Comparison of ENCODE assay signal across 8 cellular contexts in the genomic region with DNA sequence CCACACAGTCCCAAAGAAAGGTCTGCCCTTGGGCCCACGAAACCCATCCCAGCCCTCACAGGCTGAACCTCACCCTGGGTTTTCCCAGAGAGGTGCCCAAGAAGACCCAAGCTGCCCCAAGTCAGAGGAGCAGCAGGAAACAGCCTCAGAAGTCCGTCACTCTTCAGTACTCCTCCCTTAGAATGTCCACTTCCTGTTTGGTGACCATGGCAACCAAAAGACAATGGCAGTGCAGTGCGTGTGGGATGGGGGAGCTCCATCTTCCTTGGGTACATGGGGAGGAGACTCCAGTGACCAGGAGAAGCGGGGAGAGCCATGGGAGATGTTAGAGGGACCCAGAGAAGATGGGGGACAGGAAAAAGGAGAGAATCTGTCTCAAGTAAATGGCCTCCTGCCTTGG. TPM values are rescaled to one million over a fixed set of nuclear protein-coding genes. Genes with fewer than 3 reads are reported as not detected.
A peak's percentile ranks its signal among the peaks of the same experiment; 100 is the strongest.
DNase-seq lines count a peak whose midpoint lies in the region; ATAC-seq and TF ChIP-seq lines count a peak whose summit lies in the region.

No MANE protein-coding gene starts in this region.

- H4K20me1 ChIP-seq in IMR-90 (ENCODE audit: insufficient read depth, low read length), result no peaks in the 10 kb centered on the region

- H3K4me2 ChIP-seq in IMR-90 (ENCODE audit: low read depth, low read length) (no peak overlapping the region), mesendoderm (ENCODE audit: low read length) (no peak overlapping the region)

- peak overlapping the region; percentile 82 for H2AK9ac ChIP-seq in IMR-90 (replicated peaks; ENCODE audit: low read depth, low read length, poor library complexity)

- H3K27ac Mint-ChIP-seq in brain, result peak overlapping the region in 3 of 5 experiments; percentile 65 to 92 (median 86)

- H4K91ac ChIP-seq in IMR-90 (ENCODE audit: insufficient read depth, low read depth, low read length), result peak overlapping the region; percentile 69; the same call in 1 of the 2 replicates

- H3K56ac ChIP-seq in IMR-90 (ENCODE audit: extremely low read depth, insufficient read depth, low read length) (no peak overlapping the region), mesendoderm (ENCODE audit: low read length) (no peak overlapping the region)

- no peak for ATAC-seq in IMR-90 (ENCODE audit: low read depth)

- in situ Hi-C loops in IMR-90 (cut with MboI; ENCODE audit: low sequenced_read_pairs), result no loop called here

- H3K9me3 ChIP-seq in IMR-90 (ENCODE audit: control insufficient read depth, insufficient read depth, low read length) (no peaks in the 10 kb centered on the region), esophagus muscularis mucosa (no peaks in the 10 kb centered on the region)

- peaks cover 2% of the 10 kb centered on the region for H3K27me3 Mint-ChIP-seq in brain

- no peaks in the 10 kb centered on the region for H3K79me2 ChIP-seq in mesendoderm (ENCODE audit: control insufficient read depth, insufficient read depth, low read length)

- H3K79me1 ChIP-seq in IMR-90 (ENCODE audit: low read depth in 1 of 2, low read length in 2 of 2) (no peaks in the 10 kb centered on the region), mesendoderm (ENCODE audit: low read length) (no peaks in the 10 kb centered on the region)

- H3K27me3 ChIP-seq in IMR-90 (ENCODE audit: control insufficient read depth, insufficient read depth, low read length) (no peaks in the 10 kb centered on the region), mesendoderm (ENCODE audit: insufficient read depth, low read length, poor library complexity) (no peaks in the 10 kb centered on the region), esophagus muscularis mucosa (no peaks in the 10 kb centered on the region)

- H3K23ac ChIP-seq in IMR-90 (ENCODE audit: low read depth, low read length) (no peak overlapping the region), mesendoderm (ENCODE audit: low read length) (no peak overlapping the region)

- H2BK120ac ChIP-seq in IMR-90 (ENCODE audit: low read depth, low read length), result no peak overlapping the region
- no peak overlapping the region for H2BK120ac ChIP-seq in mesendoderm (ENCODE audit: low read depth, low read length)

- 0 out of 2 replicates have a peak overlapping the region, but pooled peaks have one; percentile 45 for H2BK20ac ChIP-seq in IMR-90 (ENCODE audit: low read depth, low read length)

- POLR2A ChIA-PET in IMR-90 (lab: Charles Lee; ENCODE audit: unreplicated experiment), result no interaction called here

- H3K4me3 ChIP-seq in IMR-90 (ENCODE audit: insufficient read depth, low read depth, low read length) (no peak overlapping the region), mesendoderm (ENCODE audit: low read length) (no peak overlapping the region), esophagus muscularis mucosa (no peak overlapping the region), lower leg skin (ENCODE audit: low read depth, poor library complexity, severe bottlenecking) (no peak overlapping the region)

- H3K9me1 ChIP-seq in IMR-90 (ENCODE audit: insufficient read depth, low read length), result peaks cover 12% of the 10 kb centered on the region

- peak overlapping the region; percentile 52; the same call in 1 of the 2 replicates for H3K14ac ChIP-seq in IMR-90 (replicated peaks; ENCODE audit: low read depth, low read length)

- H3K18ac ChIP-seq in IMR-90 (ENCODE audit: low read depth, low read length), result no peak overlapping the region
- H3K18ac ChIP-seq in mesendoderm (ENCODE audit: low read length), result no peak overlapping the region

- TF ChIP-seq CTCF in IMR-90 (conservative IDR thresholded peaks at IDR 0.05; ENCODE audit: low read depth, low read length) (no peak), brain (conservative IDR thresholded peaks at IDR 0.05) (no peak), esophagus muscularis mucosa (IDR thresholded peaks at IDR 0.05) (no peak), lower leg skin (IDR thresholded peaks at IDR 0.05) (no peak)

- H3K4ac ChIP-seq in IMR-90 (ENCODE audit: low read depth, low read length), result 0 out of 2 replicates have a peak overlapping the region, but pooled peaks have one; percentile 27
- H3K4ac ChIP-seq in mesendoderm (ENCODE audit: low read depth, low read length), result no peak overlapping the region

- H2BK15ac ChIP-seq in IMR-90 (ENCODE audit: low read depth, low read length) (peak overlapping the region; percentile 21; the same call in 1 of the 3 replicates), mesendoderm (replicated peaks; ENCODE audit: low read depth) (no peak overlapping the region)

- CTCF ChIA-PET in IMR-90 (lab: Yijun Ruan, JAX), result no interaction called here

- intact Hi-C loops in IMR-90 (cut with micrococcal nuclease) (no loop called here), esophagus muscularis mucosa (cut with DNase I) (no loop called here), lower leg skin (cut with DNase I; ENCODE audit: low total_unique reads) (no loop called here), posterior cingulate gyrus (cut with DNase I) (no loop called here)

- TF ChIP-seq POLR2A in IMR-90 (IDR thresholded peaks at IDR 0.05; ENCODE audit: low read depth, low read length) (no peak), esophagus muscularis mucosa (IDR thresholded peaks at IDR 0.05; ENCODE audit: low read depth) (no peak), lower leg skin (IDR thresholded peaks at IDR 0.05) (no peak)

- no peaks in the 10 kb centered on the region for H3K9me3 Mint-ChIP-seq in brain

- H2BK5ac ChIP-seq in IMR-90 (ENCODE audit: low read depth, low read length, poor library complexity, severe bottlenecking), result no peak overlapping the region
- no peak overlapping the region for H2BK5ac ChIP-seq in mesendoderm (ENCODE audit: low read length)

- TF ChIP-seq EP300 in esophagus muscularis mucosa (IDR thresholded peaks at IDR 0.05), result no peak

- no peaks in the 10 kb centered on the region for H3K36me3 Mint-ChIP-seq in brain

- H3K36me3 ChIP-seq in IMR-90 (ENCODE audit: control insufficient read depth, insufficient read depth, low read length), result no peaks in the 10 kb centered on the region
- no peaks in the 10 kb centered on the region for H3K36me3 ChIP-seq in mesendoderm (ENCODE audit: control insufficient read depth, insufficient read depth, low read length)
- peaks cover 0 to 5% (median 0%) of the 10 kb centered on the region in 4 donors for H3K36me3 ChIP-seq in esophagus muscularis mucosa

- peak overlapping the region; percentile 75 for H2AFZ ChIP-seq in IMR-90 (replicated peaks; ENCODE audit: low read length, poor library complexity)

- H3K9ac ChIP-seq in IMR-90 (ENCODE audit: low read depth, low read length), result no peak overlapping the region
- H3K9ac ChIP-seq in mesendoderm (ENCODE audit: low read length), result no peak overlapping the region

- peak; percentile 41 for DNase-seq in COR-L47 (lab: John Stamatoyannopoulos, UW)
- DNase-seq in IMR-90, result no peak
- peak; percentile 94 for DNase-seq in mesendoderm
- DNase-seq in esophagus muscularis mucosa (ENCODE audit: extremely low spot score), result no peak
- no peak for DNase-seq in lower leg skin (ENCODE audit: low spot score in 2 of 2)
- DNase-seq in stimulated activated CD8-positive, alpha-beta memory T cell treated with anti-CD3 and anti-CD28 coated beads, Interleukin-4, amount 100 ng/mL, for 48 hours, result no peak
- DNase-seq in posterior cingulate gyrus, result no peak

- dilution Hi-C loops in IMR-90 (cut with HindIII; ENCODE audit: low sequenced_read_pairs, unreplicated experiment), result no loop called here

- peaks cover 30% of the 10 kb centered on the region for H3K4me1 Mint-ChIP-seq in brain

- peaks cover 3% of the 10 kb centered on the region; the same call in 1 of the 2 replicates for H3K4me1 ChIP-seq in IMR-90 (ENCODE audit: control insufficient read depth, insufficient read depth, low read length)
- no peaks in the 10 kb centered on the region for H3K4me1 ChIP-seq in mesendoderm (ENCODE audit: control insufficient read depth, low read depth, low read length)
- peaks cover 11 to 17% (median 14%) of the 10 kb centered on the region in 4 donors for H3K4me1 ChIP-seq in esophagus muscularis mucosa

- TF ChIP-seq RAD21 in IMR-90 (IDR thresholded peaks at IDR 0.05; ENCODE audit: low read length), result no peak

- WGBS in IMR-90 (ENCODE audit: extremely low coverage in 2 of 2, insufficient read length in 1 of 2), 2 experiments, result no CpG with 5 or more reads among the region's 4 CpGs
- no CpG with 5 or more reads among the region's 4 CpGs for WGBS in mesendoderm (ENCODE audit: extremely low coverage, insufficient coverage, low lambda C conversion rate)
- WGBS in esophagus muscularis mucosa, result 43% methylated on average over 4 of the region's 4 CpGs
- 45 to 52% methylated on average over 4 of the region's 4 CpGs for WGBS in lower leg skin, 2 donors

- no peak overlapping the region for H3K4me3 Mint-ChIP-seq in brain

- H4K8ac ChIP-seq in IMR-90 (ENCODE audit: low read depth in 2 of 2, low read length in 2 of 2) (peak overlapping the region in 1 of 2 experiments; percentile 78; a peak in 3 of 4 replicates), mesendoderm (ENCODE audit: low read depth, low read length) (no peak overlapping the region)

- H3K27ac ChIP-seq in IMR-90 (ENCODE audit: insufficient read depth, low read length), result no peak overlapping the region
- no peak overlapping the region for H3K27ac ChIP-seq in mesendoderm (ENCODE audit: low read depth, low read length)
- H3K27ac ChIP-seq in esophagus muscularis mucosa (replicated peaks in 1 of 4), result peak overlapping the region in 1 of 4 donors; percentile 25

- H4K5ac ChIP-seq in IMR-90 (ENCODE audit: low read depth, low read length) (no peak overlapping the region), mesendoderm (ENCODE audit: low read length) (no peak overlapping the region)

- H2AK5ac ChIP-seq in IMR-90 (ENCODE audit: low read depth, low read length), result peak overlapping the region; percentile 73
- H2AK5ac ChIP-seq in mesendoderm (ENCODE audit: low read length), result no peak overlapping the region

- BruUV-seq in IMR-90 (replicated peaks; lab: Mats Ljungman, UMichigan), result no TSS peak

RNA-seq across cellular contexts. Expression of a gene that starts 11.3 kb away (rescaled TPM):
- 2.8 and 3.2 TPM in 2 replicates for total RNA-seq in IMR-90 (2012; rRNA removed)
- 10.8 and 13.9 TPM in 2 replicates for polyA plus RNA-seq in IMR-90 (2012; rRNA removed)
- polyA plus RNA-seq in IMR-90 (2012; cell fraction: cytosol; rRNA removed), result 7.9 and 13.9 TPM in 2 replicates
- 29.8 and 69.7 TPM in 2 replicates for polyA plus RNA-seq in IMR-90 (2012; cell fraction: nucleus; rRNA removed; ENCODE audit: low replicate concordance)
- polyA plus RNA-seq in brain (ENCODE audit: insufficient read depth, low read depth, low replicate concordance), result 8.1 TPM
- 0.03 TPM for polyA plus RNA-seq in mesendoderm (2013, experiment 1 of 2)
- polyA plus RNA-seq in mesendoderm (2013, experiment 2 of 2), result 0.11 TPM
- 10 to 100 TPM in 2 of 4 donors, 1 to 10 TPM in 2; 7.2 to 15.7 (median 10.0) TPM for total RNA-seq in esophagus muscularis mucosa
- 1 to 10 TPM; 1.2 to 4.6 (median 3.0) TPM for total RNA-seq in lower leg skin

RNA-seq across cellular contexts. Expression of a gene that starts 24.5 kb away (rescaled TPM):
- total RNA-seq in IMR-90 (2012; rRNA removed), result 6.7 and 8.1 TPM in 2 replicates
- polyA plus RNA-seq in IMR-90 (2012; rRNA removed), result 8.4 and 9.2 TPM in 2 replicates
- polyA plus RNA-seq in IMR-90 (2012; cell fraction: cytosol; rRNA removed), result 9.3 and 21.4 TPM in 2 replicates
- polyA plus RNA-seq in IMR-90 (2012; cell fraction: nucleus; rRNA removed; ENCODE audit: low replicate concordance), result 4.5 and 5.0 TPM in 2 replicates
- polyA plus RNA-seq in brain (ENCODE audit: insufficient read depth, low read depth, low replicate concordance), result 4.6 TPM
- polyA plus RNA-seq in mesendoderm (2013, experiment 1 of 2), result 0.14 TPM
- polyA plus RNA-seq in mesendoderm (2013, experiment 2 of 2), result 0.13 TPM
- 10 to 100 TPM in 1 of 4 donors, 1 to 10 TPM in 3; 3.6 to 12.2 (median 7.1) TPM for total RNA-seq in esophagus muscularis mucosa
- 10 to 100 TPM in 1 of 4 donors, 1 to 10 TPM in 1, under 1 TPM in 2; 0.34 to 10.3 (median 1.4) TPM for total RNA-seq in lower leg skin

Comparison
In these comparisons a context has a peak if more than half of its experiments do, and no peak if none do; other contexts are left out.
1. DNase-seq: peak in COR-L47 (single experiment) and mesendoderm (single experiment); none in IMR-90 (single experiment), esophagus muscularis mucosa (single experiment), lower leg skin (0 of 2), stimulated activated CD8-positive, alpha-beta memory T cell treated with anti-CD3 and anti-CD28 coated beads, Interleukin-4, amount 100 ng/mL, for 48 hours (single experiment) and posterior cingulate gyrus (0 of 10).